ENCODE assay signal across 19 cellular contexts in genomic region chr3:17759901-17760300, GRCh38.
"Had no signal": no experiment of that assay in that cellular context is flagged by ENCODE, and none has a peak within 500 bp of the region (broad histone marks: within the 10 kb centered on the region; RNA-seq: fewer than 3 reads in every experiment).

No MANE protein-coding gene starts in this region.

- H3K27me3 ChIP-seq: ascending aorta, heart left ventricle, left lung, neutrophil, right lobe of liver, upper lobe of left lung had no signal

- H3K36me3 ChIP-seq: ascending aorta, heart left ventricle, left lung, neutrophil, right lobe of liver, upper lobe of left lung had no signal

- H3K4me1 ChIP-seq: ascending aorta, left lung, right lobe of liver, upper lobe of left lung had no signal

- H3K27ac ChIP-seq: ascending aorta, heart left ventricle, left lung, neutrophil, right lobe of liver, upper lobe of left lung had no signal

- H3K9me3 ChIP-seq: ascending aorta, heart left ventricle, left lung, mucosa of descending colon, neutrophil, right lobe of liver, upper lobe of left lung had no signal

- H3K4me3 ChIP-seq: ascending aorta, heart left ventricle, left lung, mucosa of descending colon, right lobe of liver, upper lobe of left lung had no signal

- ATAC-seq: activated CD8-positive, alpha-beta memory T cell treated with anti-CD3 and anti-CD28 coated beads, Interleukin-2, amount 10 ng/mL, durations not matched to agents 7 days and 5 days; effector memory CD8-positive, alpha-beta T cell; heart left ventricle; left lung; mucosa of descending colon; naive thymus-derived CD8-positive, alpha-beta T cell; right lobe of liver had no signal

- DNase-seq: activated CD4-positive, alpha-beta T cell treated with anti-CD3 and anti-CD28 coated beads for 1 hour; activated CD4-positive, alpha-beta T cell treated with anti-CD3 and anti-CD28 coated beads, Interleukin-2, amount 50 U/mL, for 48 hours; activated CD8-positive, alpha-beta memory T cell treated with anti-CD3 and anti-CD28 coated beads, Interleukin-2, amount 10 ng/mL, durations not matched to agents 7 days and 5 days; activated effector memory CD4-positive, alpha-beta T cell treated with anti-CD3 and anti-CD28 coated beads, Interleukin-2, amount 50 U/mL, for 16 hours; activated T-cell treated with anti-CD3 and anti-CD28 coated beads, Interleukin-2, amount 50 U/mL, for 24 hours; cortex of kidney; effector memory CD8-positive, alpha-beta T cell; heart left ventricle; islet precursor cell; left lung; mucosa of descending colon; naive thymus-derived CD8-positive, alpha-beta T cell; right lobe of liver; stimulated activated CD4-positive, alpha-beta T cell treated with anti-CD3 and anti-CD28 coated beads, Interleukin-12 subunit alpha, Interleukin-12 subunit beta, amount 100 ng/mL, for 4 hours; stimulated activated naive CD4-positive, alpha-beta T cell treated with Interleukin-2 at 50 U/mL for 16 hours; T-helper 9 cell; upper lobe of left lung had no signal
